13 cellular contexts compared by ENCODE assay signal in the genomic region with DNA sequence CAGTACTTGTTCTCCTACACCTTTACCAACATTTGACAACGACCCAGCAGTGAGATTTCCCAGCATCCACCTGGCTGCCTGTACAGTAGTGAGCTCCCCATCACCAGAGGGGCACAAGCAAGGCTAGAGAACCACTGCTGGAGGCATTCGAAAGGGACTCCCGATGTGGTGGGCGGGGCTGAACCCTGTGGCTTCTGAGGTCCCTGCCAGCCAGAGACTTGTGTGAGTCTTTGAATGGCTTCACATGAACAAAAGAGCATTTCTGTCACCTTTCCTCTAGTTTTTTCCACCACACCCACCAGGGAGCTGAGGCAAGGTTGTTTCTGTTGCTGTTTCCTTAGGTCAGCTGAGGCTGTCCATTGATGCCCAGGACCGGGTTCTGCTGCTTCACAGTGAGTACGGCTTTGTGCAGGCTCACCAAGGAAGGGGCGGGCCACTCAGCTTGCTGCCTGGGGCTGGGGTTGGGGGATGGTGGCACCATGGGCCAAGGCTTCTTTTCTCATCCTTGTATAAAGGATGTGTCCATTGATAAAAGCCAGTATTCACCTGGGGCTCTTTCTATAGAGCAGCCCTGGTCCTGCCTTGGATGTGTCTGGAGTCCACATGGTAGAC. TPM values are rescaled to one million over a fixed set of nuclear protein-coding genes. Genes with fewer than 3 reads are reported as not detected.
DNase-seq lines count a peak whose midpoint lies in the region; ATAC-seq, FAIRE-seq and TF ChIP-seq lines count a peak whose summit lies in the region.
"Had no signal": no experiment of that assay in that cellular context is flagged by ENCODE, and none has a peak within 500 bp of the region (broad histone marks: within the 10 kb centered on the region; RNA-seq: fewer than 3 reads in every experiment).

No MANE protein-coding gene starts in this region.

- peak; percentile 50 for DNase-seq in COLO829 (ENCODE audit: low spot score)
- no peak for DNase-seq in H54 (ENCODE audit: insufficient read length, low spot score)
- DNase-seq in activated T-cell treated with anti-CD3 and anti-CD28 coated beads, Interleukin-2, amount 50 U/mL, for 48 hours, result peak; percentile 35 to 37
- peak; percentile 30 for DNase-seq in osteoblast (ENCODE audit: insufficient read length, low spot score, missing footprints)
- DNase-seq in NCI-H1930 (lab: John Stamatoyannopoulos, UW), result no peak
- no peak for DNase-seq in CD1c-positive myeloid dendritic cell (ENCODE audit: extremely low spot score)
- no peak for DNase-seq in NCI-H1092 (lab: John Stamatoyannopoulos, UW)
- DNase-seq: C1 segment of cervical spinal cord, MV-4-11, NCI-H446 treated with DMSO at 0.1 percent for 48 hours, posterior cingulate gyrus, testis had no signal

- no peak for TF ChIP-seq CTCF in osteoblast (IDR thresholded peaks at IDR 0.05; ENCODE audit: extremely low read depth, low read depth, low read length)

- H3K9me3 ChIP-seq in osteoblast (ENCODE audit: low read depth, low read length), result no peaks in the 10 kb centered on the region
- H3K9me3 ChIP-seq: testis had no signal

- no peak for ATAC-seq in stimulated activated memory B cell treated with anti-CD40 and anti-IgM and Interleukin-4, amounts not matched to agents 10 μg/mL and 1 μg/mL and 100 μg/mL, for 72 hours

- H3K27me3 ChIP-seq in osteoblast (ENCODE audit: insufficient read depth, low read length), result peaks cover 3% of the 10 kb centered on the region
- H3K27me3 ChIP-seq: testis had no signal

- no peaks in the 10 kb centered on the region for H3K36me3 ChIP-seq in osteoblast (ENCODE audit: insufficient read depth, low read length)

- H3K4me3 Mint-ChIP-seq in stimulated activated memory B cell treated with anti-CD40 and anti-IgM and Interleukin-4, amounts not matched to agents 10 μg/mL and 1 μg/mL and 100 μg/mL, for 72 hours, result no peak overlapping the region

- H3K27me3 Mint-ChIP-seq in stimulated activated memory B cell treated with anti-CD40 and anti-IgM and Interleukin-4, amounts not matched to agents 10 μg/mL and 1 μg/mL and 100 μg/mL, for 72 hours, result peaks cover 41% of the 10 kb centered on the region

- no peak overlapping the region for H3K4me3 ChIP-seq in osteoblast (ENCODE audit: insufficient read depth, low read length)
- H3K4me3 ChIP-seq: testis had no signal

- H3K79me2 ChIP-seq in osteoblast (ENCODE audit: insufficient read depth, low read length), result no peaks in the 10 kb centered on the region

- H2AFZ ChIP-seq in osteoblast (ENCODE audit: low read length), result peak overlapping the region; percentile 59

- H3K27ac ChIP-seq in osteoblast (ENCODE audit: low read depth, low read length), result no peak overlapping the region
- H3K27ac ChIP-seq: testis had no signal

- no peaks in the 10 kb centered on the region for H3K9me3 Mint-ChIP-seq in stimulated activated memory B cell treated with anti-CD40 and anti-IgM and Interleukin-4, amounts not matched to agents 10 μg/mL and 1 μg/mL and 100 μg/mL, for 72 hours

- H3K4me2 ChIP-seq in osteoblast (ENCODE audit: insufficient read depth, low read length), result no peak overlapping the region

- H3K4me1 ChIP-seq in osteoblast (ENCODE audit: insufficient read depth, low read length), result peaks cover under 1% of the 10 kb centered on the region

- FAIRE-seq in H54 (lab: Jason Lieb, UNC), result peak; percentile 11

- TF ChIP-seq POLR2A in H54 (IDR thresholded peaks at IDR 0.05; ENCODE audit: low read depth, low read length), result no peak

- H3K36me3 Mint-ChIP-seq in stimulated activated memory B cell treated with anti-CD40 and anti-IgM and Interleukin-4, amounts not matched to agents 10 μg/mL and 1 μg/mL and 100 μg/mL, for 72 hours, result no peaks in the 10 kb centered on the region

- no peaks in the 10 kb centered on the region for H4K20me1 ChIP-seq in osteoblast (ENCODE audit: insufficient read depth, low read length)

- H3K4me1 Mint-ChIP-seq in stimulated activated memory B cell treated with anti-CD40 and anti-IgM and Interleukin-4, amounts not matched to agents 10 μg/mL and 1 μg/mL and 100 μg/mL, for 72 hours, result no peaks in the 10 kb centered on the region

- no peak overlapping the region for H3K27ac Mint-ChIP-seq in stimulated activated memory B cell treated with anti-CD40 and anti-IgM and Interleukin-4, amounts not matched to agents 10 μg/mL and 1 μg/mL and 100 μg/mL, for 72 hours

RNA-seq across cellular contexts. Expression of gene RGS3, which starts 15.7 kb away (rescaled TPM):
- total RNA-seq in osteoblast, result 77.4 and 99.3 TPM in 2 replicates

Comparison
In these comparisons a context has a peak if more than half of its experiments do, and no peak if none do; other contexts are left out.
1. DNase-seq: peak in COLO829 (single experiment), activated T-cell treated with anti-CD3 and anti-CD28 coated beads, Interleukin-2, amount 50 U/mL, for 48 hours (2 of 2) and osteoblast (single experiment); none in H54 (single experiment), NCI-H1930 (0 of 2), CD1c-positive myeloid dendritic cell (single experiment) and NCI-H1092 (single experiment).